ENCODE assay signal across 19 cellular contexts in genomic region chr2:113834057-113834720, GRCh38.
"Had no signal": no experiment of that assay in that cellular context is flagged by ENCODE, and none has a peak within 500 bp of the region (broad histone marks: within the 10 kb centered on the region; RNA-seq: fewer than 3 reads in every experiment).

No MANE protein-coding gene starts in this region.

- H3K4me1 ChIP-seq: lower lobe of right lung had no signal

- H3K27me3 ChIP-seq: dorsolateral prefrontal cortex had no signal

- DNase-seq: activated CD4-positive, alpha-beta memory T cell treated with anti-CD3 and anti-CD28 coated beads, Interleukin-2, amount 10 ng/mL, durations not matched to agents 7 days and 5 days; activated CD4-positive, alpha-beta T cell treated with anti-CD3 and anti-CD28 coated beads for 36 hours; activated naive CD4-positive, alpha-beta T cell treated with Interleukin-2 at 50 U/mL for 16 hours; activated naive CD8-positive, alpha-beta T cell treated with anti-CD3 and anti-CD28 coated beads, Interleukin-2, amount 10 ng/mL, durations not matched to agents 7 days and 5 days; activated T-cell treated with anti-CD3 and anti-CD28 coated beads, Interleukin-2, amount 50 U/mL, for 1 hour; amygdala; caudate nucleus; dorsolateral prefrontal cortex; erythroblast; head of caudate nucleus; lower lobe of right lung; natural killer cell; nucleus accumbens; posterior cingulate gyrus; retina; stimulated activated naive B cell treated with anti-CD40 and anti-IgM and Interleukin-4, amounts not matched to agents 10 μg/mL and 1 μg/mL and 100 μg/mL, for 72 hours had no signal

- H3K4me3 ChIP-seq: dorsolateral prefrontal cortex, lower lobe of right lung, thoracic aorta had no signal

- ATAC-seq: activated CD4-positive, alpha-beta T cell treated with anti-CD3 and anti-CD28 coated beads for 36 hours; activated T-helper 17 cell treated with anti-CD3 and anti-CD28 coated beads, Interleukin-2, amount 50 U/mL, for 72 hours; lower lobe of right lung; natural killer cell; stimulated activated naive B cell treated with anti-CD40 and anti-IgM and Interleukin-4, amounts not matched to agents 10 μg/mL and 1 μg/mL and 100 μg/mL, for 72 hours; WTC11 had no signal

- H3K27ac ChIP-seq: dorsolateral prefrontal cortex, lower lobe of right lung, thoracic aorta had no signal

- H3K36me3 ChIP-seq: lower lobe of right lung, thoracic aorta had no signal

- H3K9me3 ChIP-seq: lower lobe of right lung, thoracic aorta had no signal
